ENCODE assay signal across 19 cellular contexts in genomic region chr3:53887446-53887845, GRCh38. TPM values are rescaled to one million over a fixed set of nuclear protein-coding genes. Genes with fewer than 3 reads are reported as not detected.
DNase-seq lines count a peak whose midpoint lies in the region; ATAC-seq and TF ChIP-seq lines count a peak whose summit lies in the region.
"Had no signal": no experiment of that assay in that cellular context is flagged by ENCODE, and none has a peak within 500 bp of the region (broad histone marks: within the 10 kb centered on the region; RNA-seq: fewer than 3 reads in every experiment).

No MANE protein-coding gene starts in this region.

- H3K9ac ChIP-seq in KMS-11 = no peak overlapping the region
- H3K9ac ChIP-seq: GM23248 had no signal

- intact Hi-C loops in natural killer cell (cut with micrococcal nuclease) = no loop called here
- intact Hi-C loops in activated T-helper 2 cell treated with anti-CD3 and anti-CD28 coated beads, Interferon-gamma antibody, Interleukin-2, Interleukin-4, amounts not matched to agents 10 μg/mL and 5 μg/mL and 100 μg/mL, durations not matched to agents 14 hours and 24 hours and 36 hours (cut with micrococcal nuclease) = no loop called here

- H3K9me3 Mint-ChIP-seq in natural killer cell (no peaks in the 10 kb centered on the region), immature natural killer cell (no peaks in the 10 kb centered on the region)
- no peaks in the 10 kb centered on the region for H3K9me3 Mint-ChIP-seq in natural killer cell treated with Interleukin-12 subunit alpha and Interleukin-12 subunit beta and Interleukin-15 and Interleukin-18, amount 100 ng/mL, for 72 hours
- H3K9me3 Mint-ChIP-seq in activated T-helper 2 cell treated with anti-CD3 and anti-CD28 coated beads, Interferon-gamma antibody, Interleukin-2, Interleukin-4, amounts not matched to agents 10 μg/mL and 5 μg/mL and 100 μg/mL, durations not matched to agents 14 hours and 24 hours and 36 hours = no peaks in the 10 kb centered on the region
- H3K9me3 Mint-ChIP-seq in stimulated activated effector memory CD8-positive, alpha-beta T cell treated with anti-CD3 and anti-CD28 coated beads, Interleukin-12 subunit alpha, Interleukin-12 subunit beta, amount 100 ng/mL, for 72 hours = no peaks in the 10 kb centered on the region
- H3K9me3 Mint-ChIP-seq: IgD-negative memory B cell had no signal

- H3K27ac ChIP-seq in KMS-11 = peak overlapping the region; percentile 60
- H3K27ac ChIP-seq: GM23248, PC-9 had no signal

- H3K4me3 Mint-ChIP-seq in natural killer cell (no peak overlapping the region), immature natural killer cell (no peak overlapping the region)
- H3K4me3 Mint-ChIP-seq in natural killer cell treated with Interleukin-12 subunit alpha and Interleukin-12 subunit beta and Interleukin-15 and Interleukin-18, amount 100 ng/mL, for 72 hours = no peak overlapping the region
- H3K4me3 Mint-ChIP-seq in activated T-helper 2 cell treated with anti-CD3 and anti-CD28 coated beads, Interferon-gamma antibody, Interleukin-2, Interleukin-4, amounts not matched to agents 10 μg/mL and 5 μg/mL and 100 μg/mL, durations not matched to agents 14 hours and 24 hours and 36 hours (ENCODE audit: low read depth) = no peak overlapping the region
- H3K4me3 Mint-ChIP-seq in stimulated activated effector memory CD8-positive, alpha-beta T cell treated with anti-CD3 and anti-CD28 coated beads, Interleukin-12 subunit alpha, Interleukin-12 subunit beta, amount 100 ng/mL, for 72 hours = no peak overlapping the region

- H3K36me3 ChIP-seq in KMS-11 (ENCODE audit: insufficient read depth) = no peaks in the 10 kb centered on the region; the same call in 1 of the 2 replicates

- no peaks in the 10 kb centered on the region for H4K20me1 ChIP-seq in KMS-11 (ENCODE audit: insufficient read depth)

- ATAC-seq in natural killer cell (no peak), HG02678 (IDR thresholded peaks at IDR 0.05; ENCODE audit: unreplicated experiment) (no peak)
- ATAC-seq in natural killer cell treated with Interleukin-12 subunit alpha and Interleukin-12 subunit beta and Interleukin-15 and Interleukin-18, amount 100 ng/mL, for 72 hours = no peak
- ATAC-seq in stimulated activated effector memory CD8-positive, alpha-beta T cell treated with anti-CD3 and anti-CD28 coated beads, Interleukin-12 subunit alpha, Interleukin-12 subunit beta, amount 100 ng/mL, for 72 hours = no peak
- ATAC-seq: HCT116 had no signal

- peak overlapping the region; percentile 55 for H3K4me2 ChIP-seq in KMS-11
- H3K4me2 ChIP-seq: PC-9 had no signal

- no peak for TF ChIP-seq CTCF in natural killer cell (IDR thresholded peaks at IDR 0.05)
- TF ChIP-seq CTCF in KMS-11 (conservative IDR thresholded peaks at IDR 0.05; ENCODE audit: low read depth, low read length) = no peak

- DNase-seq in natural killer cell = no peak
- no peak for DNase-seq in natural killer cell treated with Interleukin-12 subunit alpha and Interleukin-12 subunit beta and Interleukin-15 and Interleukin-18, amount 100 ng/mL, for 72 hours (ENCODE audit: low spot score)
- DNase-seq in activated T-helper 2 cell treated with anti-CD3 and anti-CD28 coated beads, Interferon-gamma antibody, Interleukin-2, Interleukin-4, amounts not matched to agents 10 μg/mL and 5 μg/mL and 100 μg/mL, durations not matched to agents 14 hours and 24 hours and 36 hours (ENCODE audit: low spot score) = no peak
- DNase-seq in stimulated activated effector memory CD8-positive, alpha-beta T cell treated with anti-CD3 and anti-CD28 coated beads, Interleukin-12 subunit alpha, Interleukin-12 subunit beta, amount 100 ng/mL, for 72 hours (ENCODE audit: low spot score in 2 of 2) = no peak
- no peak for DNase-seq in NCI-H2196 treated with DMSO at 0.1 percent for 48 hours (lab: John Stamatoyannopoulos, UW; ENCODE audit: unreplicated experiment)
- no peak for DNase-seq in immature natural killer cell
- DNase-seq: Caco-2, GM23248, NCI-H1048, NCI-H2107, NCI-H345, NCI-H526 treated with DMSO at 0.1 percent for 48 hours, PC-9 had no signal

- H3K27ac Mint-ChIP-seq in natural killer cell = peak overlapping the region; percentile 23 to 41
- peak overlapping the region in 1 of 2 donors; percentile 21 for H3K27ac Mint-ChIP-seq in natural killer cell treated with Interleukin-12 subunit alpha and Interleukin-12 subunit beta and Interleukin-15 and Interleukin-18, amount 100 ng/mL, for 72 hours
- H3K27ac Mint-ChIP-seq in activated T-helper 2 cell treated with anti-CD3 and anti-CD28 coated beads, Interferon-gamma antibody, Interleukin-2, Interleukin-4, amounts not matched to agents 10 μg/mL and 5 μg/mL and 100 μg/mL, durations not matched to agents 14 hours and 24 hours and 36 hours = peak overlapping the region; percentile 16
- peak overlapping the region; percentile 52 for H3K27ac Mint-ChIP-seq in stimulated activated effector memory CD8-positive, alpha-beta T cell treated with anti-CD3 and anti-CD28 coated beads, Interleukin-12 subunit alpha, Interleukin-12 subunit beta, amount 100 ng/mL, for 72 hours
- H3K27ac Mint-ChIP-seq in immature natural killer cell = peak overlapping the region in 3 of 6 donors; percentile 27 to 39 (median 35)

- H3K27me3 Mint-ChIP-seq in natural killer cell (ENCODE audit: low read depth in 2 of 2) (no peaks in the 10 kb centered on the region), immature natural killer cell (ENCODE audit: low read depth in 3 of 3) (peaks cover 5 to 10% (median 7%) of the 10 kb centered on the region in 3 donors)
- H3K27me3 Mint-ChIP-seq in natural killer cell treated with Interleukin-12 subunit alpha and Interleukin-12 subunit beta and Interleukin-15 and Interleukin-18, amount 100 ng/mL, for 72 hours = no peaks in the 10 kb centered on the region
- H3K27me3 Mint-ChIP-seq in activated T-helper 2 cell treated with anti-CD3 and anti-CD28 coated beads, Interferon-gamma antibody, Interleukin-2, Interleukin-4, amounts not matched to agents 10 μg/mL and 5 μg/mL and 100 μg/mL, durations not matched to agents 14 hours and 24 hours and 36 hours (ENCODE audit: low read depth) = no peaks in the 10 kb centered on the region

- no peaks in the 10 kb centered on the region for H3K36me3 Mint-ChIP-seq in natural killer cell
- H3K36me3 Mint-ChIP-seq in natural killer cell treated with Interleukin-12 subunit alpha and Interleukin-12 subunit beta and Interleukin-15 and Interleukin-18, amount 100 ng/mL, for 72 hours = peaks cover 21% of the 10 kb centered on the region
- peaks cover 73% of the 10 kb centered on the region for H3K36me3 Mint-ChIP-seq in activated T-helper 2 cell treated with anti-CD3 and anti-CD28 coated beads, Interferon-gamma antibody, Interleukin-2, Interleukin-4, amounts not matched to agents 10 μg/mL and 5 μg/mL and 100 μg/mL, durations not matched to agents 14 hours and 24 hours and 36 hours (ENCODE audit: low read depth)
- H3K36me3 Mint-ChIP-seq in stimulated activated effector memory CD8-positive, alpha-beta T cell treated with anti-CD3 and anti-CD28 coated beads, Interleukin-12 subunit alpha, Interleukin-12 subunit beta, amount 100 ng/mL, for 72 hours = peaks cover 84% of the 10 kb centered on the region
- H3K36me3 Mint-ChIP-seq in immature natural killer cell = peaks cover 3 to 35% (median 8%) of the 10 kb centered on the region in 3 donors

- no peak overlapping the region for H2AFZ ChIP-seq in KMS-11 (ENCODE audit: low read depth)
- H2AFZ ChIP-seq: GM23248, PC-9 had no signal

- H3K4me3 ChIP-seq in KMS-11 (IDR thresholded peaks at IDR 0.05; ENCODE audit: insufficient read depth, low read depth, low read length) = no peak overlapping the region
- H3K4me3 ChIP-seq: GM23248, PC-9 had no signal

- peaks cover 42% of the 10 kb centered on the region for H3K79me2 ChIP-seq in KMS-11 (ENCODE audit: insufficient read depth, low read depth)

- H3K27me3 ChIP-seq in KMS-11 (ENCODE audit: insufficient read depth, low read depth) = no peaks in the 10 kb centered on the region

- peaks cover 58% of the 10 kb centered on the region for H3K4me1 ChIP-seq in KMS-11 (ENCODE audit: low read depth, poor library complexity, severe bottlenecking)

- H3K4me1 Mint-ChIP-seq in natural killer cell (peaks cover 37 to 44% of the 10 kb centered on the region in 2 donors), immature natural killer cell (peaks cover 46 to 63% of the 10 kb centered on the region in 2 donors)
- peaks cover 46 to 47% of the 10 kb centered on the region in 2 donors for H3K4me1 Mint-ChIP-seq in natural killer cell treated with Interleukin-12 subunit alpha and Interleukin-12 subunit beta and Interleukin-15 and Interleukin-18, amount 100 ng/mL, for 72 hours (ENCODE audit: low read depth in 2 of 2)
- H3K4me1 Mint-ChIP-seq in activated T-helper 2 cell treated with anti-CD3 and anti-CD28 coated beads, Interferon-gamma antibody, Interleukin-2, Interleukin-4, amounts not matched to agents 10 μg/mL and 5 μg/mL and 100 μg/mL, durations not matched to agents 14 hours and 24 hours and 36 hours (ENCODE audit: low read depth) = peaks cover 48% of the 10 kb centered on the region
- H3K4me1 Mint-ChIP-seq in stimulated activated effector memory CD8-positive, alpha-beta T cell treated with anti-CD3 and anti-CD28 coated beads, Interleukin-12 subunit alpha, Interleukin-12 subunit beta, amount 100 ng/mL, for 72 hours = peaks cover 49% of the 10 kb centered on the region

RNA-seq across cellular contexts. Expression of gene SELENOK, which starts 4.2 kb away (rescaled TPM):
- total RNA-seq in natural killer cell = 100 to 1,000 TPM in 1 of 3 donors, 10 to 100 TPM in 2; 79.2 to 116 (median 95.4) TPM
- total RNA-seq in natural killer cell treated with Interleukin-12 subunit alpha and Interleukin-12 subunit beta and Interleukin-15 and Interleukin-18, amount 100 ng/mL, for 72 hours = 10 to 100 TPM; 37.2 to 72.9 TPM
- total RNA-seq in activated T-helper 2 cell treated with anti-CD3 and anti-CD28 coated beads, Interferon-gamma antibody, Interleukin-2, Interleukin-4, amounts not matched to agents 10 μg/mL and 5 μg/mL and 100 μg/mL, durations not matched to agents 14 hours and 24 hours and 36 hours = 73.0 and 81.0 TPM in 2 replicates
- 100 to 1,000 TPM; 140 to 207 (median 188) TPM for polyA plus RNA-seq in immature natural killer cell

RNA-seq across cellular contexts. Expression of gene ACTR8, which starts 5.5 kb away (rescaled TPM):
- total RNA-seq in natural killer cell = 10 to 100 TPM; 32.5 to 54.2 (median 41.5) TPM
- 10 to 100 TPM; 41.0 to 43.3 TPM for total RNA-seq in natural killer cell treated with Interleukin-12 subunit alpha and Interleukin-12 subunit beta and Interleukin-15 and Interleukin-18, amount 100 ng/mL, for 72 hours
- total RNA-seq in activated T-helper 2 cell treated with anti-CD3 and anti-CD28 coated beads, Interferon-gamma antibody, Interleukin-2, Interleukin-4, amounts not matched to agents 10 μg/mL and 5 μg/mL and 100 μg/mL, durations not matched to agents 14 hours and 24 hours and 36 hours = 52.4 and 59.0 TPM in 2 replicates
- 10 to 100 TPM; 20.7 to 28.0 (median 22.5) TPM for polyA plus RNA-seq in immature natural killer cell

RNA-seq across cellular contexts. Expression of gene IL17RB, which starts 41.1 kb away (rescaled TPM):
- under 1 TPM in 1 of 3 donors, not detected in 2; 0.25 TPM for total RNA-seq in natural killer cell
- total RNA-seq in natural killer cell treated with Interleukin-12 subunit alpha and Interleukin-12 subunit beta and Interleukin-15 and Interleukin-18, amount 100 ng/mL, for 72 hours = 1 to 10 TPM; 1.2 to 2.7 TPM
- total RNA-seq in activated T-helper 2 cell treated with anti-CD3 and anti-CD28 coated beads, Interferon-gamma antibody, Interleukin-2, Interleukin-4, amounts not matched to agents 10 μg/mL and 5 μg/mL and 100 μg/mL, durations not matched to agents 14 hours and 24 hours and 36 hours = 33.3 and 36.1 TPM in 2 replicates
- polyA plus RNA-seq in immature natural killer cell = 1 to 10 TPM in 1 of 3 donors, under 1 TPM in 1, not detected in 1; 0.79 to 1.2 TPM
- total RNA-seq: GM23248, HT1080, PC-9 had no signal
- polyA plus RNA-seq: AG04450 had no signal

RNA-seq across cellular contexts. Expression of gene CHDH, which starts 41.2 kb away (rescaled TPM):
- 1 to 10 TPM in 1 of 3 donors, under 1 TPM in 2; 0.02 to 1.6 (median 0.09) TPM for total RNA-seq in natural killer cell
- total RNA-seq in natural killer cell treated with Interleukin-12 subunit alpha and Interleukin-12 subunit beta and Interleukin-15 and Interleukin-18, amount 100 ng/mL, for 72 hours = under 1 TPM; 0.29 to 0.39 TPM
- total RNA-seq in activated T-helper 2 cell treated with anti-CD3 and anti-CD28 coated beads, Interferon-gamma antibody, Interleukin-2, Interleukin-4, amounts not matched to agents 10 μg/mL and 5 μg/mL and 100 μg/mL, durations not matched to agents 14 hours and 24 hours and 36 hours = 10.7 and 12.0 TPM in 2 replicates
- not detected for polyA plus RNA-seq in immature natural killer cell
- total RNA-seq: HT1080, PC-9 had no signal
- polyA plus RNA-seq: GM23248 had no signal
